In genomic region chr13:100627142-100627541, GRCh38 we compare ENCODE assay signal across 17 cellular contexts. TPM values are rescaled to one million over a fixed set of nuclear protein-coding genes. Genes with fewer than 3 reads are reported as not detected.
DNase-seq lines count a peak whose midpoint lies in the region; ATAC-seq and TF ChIP-seq lines count a peak whose summit lies in the region.
"Had no signal": no experiment of that assay in that cellular context is flagged by ENCODE, and none has a peak within 500 bp of the region (broad histone marks: within the 10 kb centered on the region; RNA-seq: fewer than 3 reads in every experiment).

No MANE protein-coding gene starts in this region.

- no peak overlapping the region for H3K18ac ChIP-seq in H9 (ENCODE audit: insufficient read length, low read depth, low read length)

- no peak for ATAC-seq in memory B cell (ENCODE audit: low read depth)
- peak; percentile 11 for ATAC-seq in aorta (ENCODE audit: low FRiP score)
- no peak for ATAC-seq in left lobe of liver
- ATAC-seq: CD8-positive, alpha-beta T cell; GM23338; HCT116 had no signal

- H2AFZ ChIP-seq in H9 (ENCODE audit: low read length): no peak overlapping the region
- H2AFZ ChIP-seq: GM23338 had no signal

- peaks cover 3% of the 10 kb centered on the region in 2 donors for H3K36me3 ChIP-seq in aorta (ENCODE audit: control insufficient read depth in 1 of 2, insufficient read depth in 2 of 2, low read length in 1 of 2)

- no peak overlapping the region for H2BK120ac ChIP-seq in H9 (ENCODE audit: low read depth, low read length, poor library complexity, severe bottlenecking)

- no peak overlapping the region for H2AK5ac ChIP-seq in H9 (ENCODE audit: insufficient read length, low read length)

- no peak for DNase-seq in H9
- DNase-seq in endothelial cell (ENCODE audit: low spot score): no peak
- no peak for DNase-seq in memory B cell (ENCODE audit: low spot score in 2 of 2)
- no peak for DNase-seq in aorta
- DNase-seq in posterior vena cava (ENCODE audit: low spot score): no peak
- DNase-seq in NCI-H146 treated with DMSO at 0.1 percent for 48 hours (lab: John Stamatoyannopoulos, UW; ENCODE audit: unreplicated experiment): no peak
- no peak for DNase-seq in left lobe of liver (ENCODE audit: low spot score)
- DNase-seq: Calu3; CD8-positive, alpha-beta T cell; DND-41; EL; HFFc6 had no signal

- H2BK20ac ChIP-seq in H9 (ENCODE audit: low read depth, low read length, poor library complexity, severe bottlenecking): no peak overlapping the region

- no peak overlapping the region for H4K5ac ChIP-seq in H9 (ENCODE audit: insufficient read length, low read depth, low read length)

- H3K23me2 ChIP-seq in H9 (ENCODE audit: insufficient read length, low read depth, low read length, poor library complexity, severe bottlenecking): no peaks in the 10 kb centered on the region

- H2BK12ac ChIP-seq in H9 (ENCODE audit: insufficient read length, low read depth, low read length): no peak overlapping the region

- H3K9me3 Mint-ChIP-seq in H9 (no peaks in the 10 kb centered on the region; a peak in 1 of 5 replicates), endothelial cell (ENCODE audit: unreplicated experiment) (no peaks in the 10 kb centered on the region), memory B cell (no peaks in the 10 kb centered on the region)
- H3K9me3 Mint-ChIP-seq: CD8-positive, alpha-beta T cell; HFFc6 had no signal

- H3K4me3 Mint-ChIP-seq in H9 (no peak overlapping the region), endothelial cell (ENCODE audit: unreplicated experiment) (peak overlapping the region; percentile 9), memory B cell (no peak overlapping the region)
- H3K4me3 Mint-ChIP-seq: B cell; CD8-positive, alpha-beta T cell; GM23338; HFFc6 had no signal

- intact Hi-C loops in aorta (cut with DNase I) (no loop called here), posterior vena cava (cut with DNase I) (no loop called here)

- WGBS in H9 (ENCODE audit: extremely low coverage, insufficient read length, low lambda C conversion rate): no CpG with 5 or more reads among the region's 15 CpGs
- WGBS in aorta, 2 donors: 86 to 88% methylated on average over 15 of the region's 15 CpGs

- H3K27me3 ChIP-seq in H9 (ENCODE audit: insufficient read depth, low read length): no peaks in the 10 kb centered on the region
- no peaks in the 10 kb centered on the region for H3K27me3 ChIP-seq in aorta (ENCODE audit: control insufficient read depth in 1 of 2, insufficient read depth in 2 of 2, low read length in 1 of 2)
- H3K27me3 ChIP-seq: BLaER1 treated with 17β-estradiol and CSF1 and Interleukin-3, amounts not matched to agents 10 nM and 100 nM had no signal

- H4K20me1 ChIP-seq in H9 (ENCODE audit: control insufficient read depth, insufficient read depth, insufficient read length): no peaks in the 10 kb centered on the region
- H4K20me1 ChIP-seq: BLaER1 treated with 17β-estradiol and CSF1 and Interleukin-3, amounts not matched to agents 10 nM and 100 nM had no signal

- no peak overlapping the region for H4K91ac ChIP-seq in H9 (ENCODE audit: insufficient read length, low read depth, low read length)

- H3K9me3 ChIP-seq in H9 (ENCODE audit: control insufficient read depth, low read depth, low read length) (no peaks in the 10 kb centered on the region), aorta (ENCODE audit: control insufficient read depth, low read length) (no peaks in the 10 kb centered on the region)

- H3K36me3 Mint-ChIP-seq in H9 (ENCODE audit: insufficient read depth in 1 of 3, low read depth in 3 of 3) (peaks cover 52 to 75% (median 62%) of the 10 kb centered on the region in 3 experiments), endothelial cell (ENCODE audit: low read depth, unreplicated experiment) (peaks cover 52% of the 10 kb centered on the region), memory B cell (peaks cover 37% of the 10 kb centered on the region)

- H3K9ac ChIP-seq in H9 (ENCODE audit: extremely low read depth, insufficient read length, low read length): no peak overlapping the region
- H3K9ac ChIP-seq: BLaER1 treated with 17β-estradiol and CSF1 and Interleukin-3, amounts not matched to agents 10 nM and 100 nM had no signal

- H3K4me3 ChIP-seq in aorta (ENCODE audit: low read length in 2 of 2): no peak overlapping the region
- H3K4me3 ChIP-seq: BLaER1 treated with 17β-estradiol and CSF1 and Interleukin-3, amounts not matched to agents 10 nM and 100 nM; GM23338 had no signal

- H2BK15ac ChIP-seq in H9 (ENCODE audit: low read depth, low read length): no peak overlapping the region

- no peak overlapping the region for H3K4me2 ChIP-seq in H9 (ENCODE audit: insufficient read depth, insufficient read length, low read length)
- H3K4me2 ChIP-seq: BLaER1 treated with 17β-estradiol and CSF1 and Interleukin-3, amounts not matched to agents 10 nM and 100 nM; GM23338 had no signal

- H3K27ac ChIP-seq in H9 (ENCODE audit: insufficient read length, low read depth, low read length) (no peak overlapping the region), aorta (ENCODE audit: low read depth in 1 of 2, low read length in 2 of 2) (no peak overlapping the region)
- H3K27ac ChIP-seq: BLaER1 treated with 17β-estradiol and CSF1 and Interleukin-3, amounts not matched to agents 10 nM and 100 nM; HL-60 had no signal

- no peak overlapping the region for H4K8ac ChIP-seq in H9 (replicated peaks; ENCODE audit: insufficient read length, low read depth, low read length)

- no peak overlapping the region for H3K56ac ChIP-seq in H9 (ENCODE audit: insufficient read length, low read depth, low read length)

- no peak overlapping the region for H3T11ph ChIP-seq in H9 (ENCODE audit: low read length)

- H3K23ac ChIP-seq in H9 (ENCODE audit: insufficient read length, low read depth, low read length): no peak overlapping the region

- H3K79me2 ChIP-seq in H9 (ENCODE audit: insufficient read depth, low read length): no peaks in the 10 kb centered on the region

- H3K4me1 Mint-ChIP-seq in H9 (peaks cover 22 to 24% of the 10 kb centered on the region in 2 experiments), endothelial cell (ENCODE audit: unreplicated experiment) (peaks cover 16% of the 10 kb centered on the region), memory B cell (no peaks in the 10 kb centered on the region)
- H3K4me1 Mint-ChIP-seq: B cell had no signal

- H3K4me1 ChIP-seq in H9 (ENCODE audit: insufficient read depth, low read length): peaks cover 2% of the 10 kb centered on the region; the same call in 1 of the 2 replicates
- H3K4me1 ChIP-seq in aorta (ENCODE audit: control insufficient read depth in 1 of 2, insufficient read depth in 2 of 2, low read length in 2 of 2): no peaks in the 10 kb centered on the region
- H3K4me1 ChIP-seq: BLaER1 treated with 17β-estradiol and CSF1 and Interleukin-3, amounts not matched to agents 10 nM and 100 nM had no signal

- H3K79me1 ChIP-seq in H9 (ENCODE audit: insufficient read depth, low read depth, low read length, poor library complexity, severe bottlenecking): no peaks in the 10 kb centered on the region

- TF ChIP-seq CTCF in H9 (conservative IDR thresholded peaks at IDR 0.05) (no peak), endothelial cell (IDR thresholded peaks at IDR 0.05; ENCODE audit: unreplicated experiment) (no peak)

- H3K27me3 Mint-ChIP-seq in H9 (ENCODE audit: low read depth) (no peaks in the 10 kb centered on the region), endothelial cell (ENCODE audit: unreplicated experiment) (peaks cover 5% of the 10 kb centered on the region), memory B cell (no peaks in the 10 kb centered on the region)
- H3K27me3 Mint-ChIP-seq: B cell had no signal

- H3K14ac ChIP-seq in H9 (ENCODE audit: insufficient read depth, low read length): no peak overlapping the region

- H3K27ac Mint-ChIP-seq in H9 (peak overlapping the region; percentile 5 to 62 (median 56); a peak in 4 of 7 replicates), endothelial cell (ENCODE audit: unreplicated experiment) (no peak overlapping the region), memory B cell (peak overlapping the region; percentile 60)
- H3K27ac Mint-ChIP-seq: B cell; CD8-positive, alpha-beta T cell; GM23338; HFFc6 had no signal

- no peak overlapping the region for H2BK5ac ChIP-seq in H9 (ENCODE audit: insufficient read length, low read length)

- H3K4ac ChIP-seq in H9 (ENCODE audit: low read depth, low read length): no peak overlapping the region

RNA-seq across cellular contexts. Expression of gene GGACT, which starts 38.6 kb away (rescaled TPM):
- 1.3 TPM in 2 replicates for total RNA-seq in H9 (2021)
- total RNA-seq in endothelial cell (ENCODE audit: unreplicated experiment): 7.0 TPM
- 1 to 10 TPM; 4.4 to 5.3 TPM for total RNA-seq in aorta
- polyA plus RNA-seq in aorta: 1 to 10 TPM in 1 of 2 donors, under 1 TPM in 1; 0.75 to 1.2 TPM
- total RNA-seq in posterior vena cava: 1 to 10 TPM; 4.8 to 5.0 TPM
- 9.6 TPM for total RNA-seq in left lobe of liver

RNA-seq across cellular contexts. Expression of gene TMTC4, which starts 47.5 kb away (rescaled TPM):
- total RNA-seq in H9 (2021): 27.3 and 28.1 TPM in 2 replicates
- 40.1 TPM for total RNA-seq in endothelial cell (ENCODE audit: unreplicated experiment)
- total RNA-seq in aorta: 10 to 100 TPM in 1 of 2 donors, 1 to 10 TPM in 1; 5.7 to 13.1 TPM
- 1 to 10 TPM; 1.8 to 2.4 TPM for polyA plus RNA-seq in aorta
- total RNA-seq in posterior vena cava: 1 to 10 TPM; 8.2 to 9.7 TPM
- total RNA-seq in left lobe of liver: 17.2 TPM
